ENCODE assay signal across 17 cellular contexts in genomic region chr5:162488077-162488476, GRCh38.
DNase-seq lines count a peak whose midpoint lies in the region; ATAC-seq and TF ChIP-seq lines count a peak whose summit lies in the region.
"Had no signal": no experiment of that assay in that cellular context is flagged by ENCODE, and none has a peak within 500 bp of the region (broad histone marks: within the 10 kb centered on the region; RNA-seq: fewer than 3 reads in every experiment).

No MANE protein-coding gene starts in this region.

- no peak overlapping the region for H4K8ac ChIP-seq in mesenchymal stem cell (ENCODE audit: low read length)

- H3K4me3 ChIP-seq in GM23248 (no peak overlapping the region), heart left ventricle (no peak overlapping the region), mesenchymal stem cell (ENCODE audit: insufficient read depth in 1 of 2, low read depth in 1 of 2, low read length in 2 of 2) (no peak overlapping the region)
- H3K4me3 ChIP-seq: SK-N-MC had no signal

- peaks cover 4% of the 10 kb centered on the region for H3K9me3 Mint-ChIP-seq in CD4-positive, alpha-beta T cell

- H3K4me1 ChIP-seq in GM23248 (ENCODE audit: insufficient read depth): no peaks in the 10 kb centered on the region
- no peaks in the 10 kb centered on the region for H3K4me1 ChIP-seq in heart left ventricle
- peaks cover 6% of the 10 kb centered on the region for H3K4me1 ChIP-seq in mesenchymal stem cell (ENCODE audit: control insufficient read depth, insufficient read depth, low read depth, low read length)

- TF ChIP-seq CTCF in heart left ventricle (IDR thresholded peaks at IDR 0.05): no peak
- no peak for TF ChIP-seq CTCF in CD4-positive, alpha-beta T cell (IDR thresholded peaks at IDR 0.05)

- no peaks in the 10 kb centered on the region for H3K9me2 ChIP-seq in GM23248 (ENCODE audit: insufficient read depth)

- H3K27ac Mint-ChIP-seq in CD4-positive, alpha-beta T cell: no peak overlapping the region
- H3K27ac Mint-ChIP-seq: B cell; CD4-positive, CD25-positive, alpha-beta regulatory T cell had no signal

- H3K4me3 Mint-ChIP-seq in CD4-positive, alpha-beta T cell: no peak overlapping the region
- H3K4me3 Mint-ChIP-seq: B cell; CD4-positive, CD25-positive, alpha-beta regulatory T cell had no signal

- peak; percentile 55; the same call in 2 of the 3 replicates for ATAC-seq in SK-N-SH treated with all-trans-retinoic acid at 6 μM for 48 hours
- no peak for ATAC-seq in heart left ventricle
- no peak for ATAC-seq in CD4-positive, alpha-beta T cell (ENCODE audit: poor library complexity)
- ATAC-seq: Right ventricle myocardium inferior had no signal

- no peaks in the 10 kb centered on the region for H4K20me1 ChIP-seq in GM23248 (ENCODE audit: insufficient read depth)

- H3K36me3 ChIP-seq in GM23248 (ENCODE audit: low read depth): no peaks in the 10 kb centered on the region
- H3K36me3 ChIP-seq in heart left ventricle: no peaks in the 10 kb centered on the region
- H3K36me3 ChIP-seq in mesenchymal stem cell (ENCODE audit: control insufficient read depth in 1 of 2, insufficient read depth in 2 of 2, low read depth in 1 of 2, low read length in 2 of 2): no peaks in the 10 kb centered on the region

- H3K23ac ChIP-seq in mesenchymal stem cell (ENCODE audit: low read length in 2 of 2): no peak overlapping the region

- no peak overlapping the region for H2BK12ac ChIP-seq in mesenchymal stem cell (ENCODE audit: low read length in 2 of 2)

- intact Hi-C loops in heart left ventricle (cut with DNase I): no loop called here
- intact Hi-C loops in CD4-positive, alpha-beta T cell (cut with DNase I, micrococcal nuclease): no loop called here

- H2BK5ac ChIP-seq in mesenchymal stem cell (ENCODE audit: low read depth, low read length, poor library complexity, severe bottlenecking): no peak overlapping the region

- POLR2A ChIA-PET in CD4-positive, alpha-beta T cell (lab: Charles Lee): no interaction called here

- H3K4ac ChIP-seq in mesenchymal stem cell (ENCODE audit: low read depth in 1 of 2, low read length in 2 of 2): no peak overlapping the region

- H2BK120ac ChIP-seq in mesenchymal stem cell (ENCODE audit: low read depth, low read length): no peak overlapping the region

- H3K9me3 ChIP-seq in GM23248 (ENCODE audit: low read depth): no peaks in the 10 kb centered on the region
- no peaks in the 10 kb centered on the region for H3K9me3 ChIP-seq in heart left ventricle
- no peaks in the 10 kb centered on the region for H3K9me3 ChIP-seq in mesenchymal stem cell (ENCODE audit: control insufficient read depth, low read length)
- no peaks in the 10 kb centered on the region for H3K9me3 ChIP-seq in CD4-positive, alpha-beta T cell (ENCODE audit: control insufficient read depth, low read length)

- no peak overlapping the region for H3K18ac ChIP-seq in mesenchymal stem cell (ENCODE audit: low read depth in 1 of 2, low read length in 2 of 2)

- H3K79me1 ChIP-seq in mesenchymal stem cell (replicated peaks; ENCODE audit: low read length, poor library complexity, severe bottlenecking): no peaks in the 10 kb centered on the region

- no peak for TF ChIP-seq POLR2A in heart left ventricle (IDR thresholded peaks at IDR 0.05)

- no peak overlapping the region for H3K4me2 ChIP-seq in GM23248 (ENCODE audit: unreplicated experiment)
- H3K4me2 ChIP-seq in mesenchymal stem cell (ENCODE audit: low read length, poor library complexity, severe bottlenecking): no peak overlapping the region

- no peak overlapping the region for H4K91ac ChIP-seq in mesenchymal stem cell (ENCODE audit: low read length)

- H2AK5ac ChIP-seq in mesenchymal stem cell (ENCODE audit: low read length, severe bottlenecking): no peak overlapping the region

- no peaks in the 10 kb centered on the region for H3K27me3 Mint-ChIP-seq in CD4-positive, alpha-beta T cell
- H3K27me3 Mint-ChIP-seq: B cell; CD4-positive, CD25-positive, alpha-beta regulatory T cell had no signal

- no peaks in the 10 kb centered on the region for H3K79me2 ChIP-seq in GM23248 (ENCODE audit: insufficient read depth)

- H3K4me1 Mint-ChIP-seq in CD4-positive, alpha-beta T cell (ENCODE audit: low read depth): no peaks in the 10 kb centered on the region
- H3K4me1 Mint-ChIP-seq: B cell; CD4-positive, CD25-positive, alpha-beta regulatory T cell had no signal

- no peaks in the 10 kb centered on the region for H3K27me3 ChIP-seq in GM23248 (replicated peaks; ENCODE audit: insufficient read depth)
- no peaks in the 10 kb centered on the region for H3K27me3 ChIP-seq in heart left ventricle
- H3K27me3 ChIP-seq in mesenchymal stem cell (ENCODE audit: control insufficient read depth in 1 of 2, insufficient read depth in 1 of 2, low read length in 2 of 2): no peaks in the 10 kb centered on the region
- no peaks in the 10 kb centered on the region for H3K27me3 ChIP-seq in CD4-positive, alpha-beta T cell (ENCODE audit: control insufficient read depth, insufficient read depth, low read length)

- CTCF ChIA-PET in CD4-positive, alpha-beta T cell (lab: Charles Lee): no interaction called here

- H3K27ac ChIP-seq in GM23248: no peak overlapping the region
- H3K27ac ChIP-seq in heart left ventricle: no peak overlapping the region
- H3K27ac ChIP-seq in mesenchymal stem cell (ENCODE audit: low read length, poor library complexity, severe bottlenecking): no peak overlapping the region
- H3K27ac ChIP-seq in CD4-positive, alpha-beta T cell (ENCODE audit: low read depth, low read length): no peak overlapping the region
- H3K27ac ChIP-seq: SK-N-MC had no signal

- H3F3A ChIP-seq in GM23248 (ENCODE audit: insufficient read depth): no peaks in the 10 kb centered on the region

- no peak overlapping the region for H3K9ac ChIP-seq in GM23248
- no peak overlapping the region for H3K9ac ChIP-seq in mesenchymal stem cell (ENCODE audit: low read length)

- no peaks in the 10 kb centered on the region for H3K36me3 Mint-ChIP-seq in CD4-positive, alpha-beta T cell (ENCODE audit: low read depth)
- H3K36me3 Mint-ChIP-seq: CD4-positive, CD25-positive, alpha-beta regulatory T cell had no signal

- H2AFZ ChIP-seq in GM23248 (no peak overlapping the region), mesenchymal stem cell (ENCODE audit: low read depth, low read length) (no peak overlapping the region)

- H3K14ac ChIP-seq in mesenchymal stem cell (ENCODE audit: low read length in 2 of 2): no peak overlapping the region

- DNase-seq in GM23248: peak; percentile 4
- peak; percentile 23 for DNase-seq in hepatic stellate cell (ENCODE audit: low spot score)
- DNase-seq in stromal cell of bone marrow (ENCODE audit: low read depth): peak; percentile 23
- no peak for DNase-seq in heart left ventricle
- no peak for DNase-seq in mesenchymal stem cell
- no peak for DNase-seq in CD4-positive, alpha-beta T cell
- DNase-seq: CD4-positive, CD25-positive, alpha-beta regulatory T cell; HCEC 1CT; MV-4-11; NCI-H1930; NCI-H2171; NCI-H446 treated with DMSO at 0.1 percent for 48 hours; NCI-H748 treated with DMSO at 0.1 percent for 48 hours had no signal

- WGBS in GM23248 (ENCODE audit: low coverage in 1 of 2, low lambda C conversion rate in 2 of 2, missing lambda C conversion rate in 2 of 2), 2 experiments: 18 to 25% methylated on average over 3 of the region's 3 CpGs
- WGBS in heart left ventricle, 4 donors: 82 to 91% (median 85%) methylated on average over 3 of the region's 3 CpGs
- WGBS in mesenchymal stem cell: no CpG with 5 or more reads among the region's 3 CpGs

- H2BK15ac ChIP-seq in mesenchymal stem cell (ENCODE audit: low read depth, poor library complexity, severe bottlenecking): no peak overlapping the region

- in situ Hi-C loops in GM23248 (cut with MboI): no loop called here

TF ChIP-seq in SK-N-SH treated with all-trans-retinoic acid at 6 μM for 48 hours, 23 proteins besides CTCF, POLR2A, EP300 and RAD21:
- TF ChIP-seq PPARA (CRISPR knock-in tag; IDR thresholded peaks at IDR 0.05; ENCODE audit: borderline replicate concordance) (no peak), ZNF70 (CRISPR knock-in tag; IDR thresholded peaks at IDR 0.05) (no peak), ZC3H10 (CRISPR knock-in tag; IDR thresholded peaks at IDR 0.05) (no peak), SNAI2 (CRISPR knock-in tag; IDR thresholded peaks at IDR 0.05) (no peak), TCF4 (CRISPR knock-in tag; IDR thresholded peaks at IDR 0.05; ENCODE audit: borderline replicate concordance) (no peak)

Comparison
In these comparisons a context has a peak if more than half of its experiments do, and no peak if none do; other contexts are left out.
1. DNase-seq: peak in GM23248 (single experiment), hepatic stellate cell (single experiment) and stromal cell of bone marrow (single experiment); none in heart left ventricle (0 of 5), mesenchymal stem cell (single experiment) and CD4-positive, alpha-beta T cell (0 of 10).